23 cellular contexts compared by ENCODE assay signal in genomic region chr2:236794558-236794957, GRCh38.
"Had no signal": no experiment of that assay in that cellular context is flagged by ENCODE, and none has a peak within 500 bp of the region (broad histone marks: within the 10 kb centered on the region; RNA-seq: fewer than 3 reads in every experiment).

No MANE protein-coding gene starts in this region.

- DNase-seq: cerebellar nuclear complex; effector memory CD8-positive, alpha-beta T cell; head of caudate nucleus; hippocampal formation; left colon; left ventricle myocardium superior; mesenchymal stem cell; naive B cell; nephron progenitor cell; posterior cingulate gyrus; small intestine; stimulated activated CD4-positive, alpha-beta T cell treated with anti-CD3 and anti-CD28 coated beads, Interleukin-2, amount 100 ng/mL, for 48 hours; stimulated activated naive CD8-positive, alpha-beta T cell treated with anti-CD3 and anti-CD28 coated beads, Interleukin-15, Interleukin-2, amounts not matched to agents 100 U/mL and 50 U/mL, for 24 hours; tibial artery; upper lobe of right lung had no signal

- H3K36me3 ChIP-seq: esophagus muscularis mucosa, neutrophil, right atrium auricular region, suprapubic skin, tibial artery, upper lobe of right lung had no signal

- H3K27ac Mint-ChIP-seq: dendritic cell treated with granulocyte-macrophage colony-stimulating factor and Interleukin-4, amounts not matched to agents 40 ng/mL and 50 ng/mL, for 4 days; effector memory CD8-positive, alpha-beta T cell; stimulated activated effector memory CD8-positive, alpha-beta T cell treated with anti-CD3 and anti-CD28 coated beads, Interleukin-12 subunit alpha, Interleukin-12 subunit beta, amount 100 ng/mL, for 72 hours had no signal

- H3K4me1 ChIP-seq: esophagus muscularis mucosa, right atrium auricular region, upper lobe of right lung had no signal

- H3K4me1 Mint-ChIP-seq: naive B cell; stimulated activated effector memory CD8-positive, alpha-beta T cell treated with anti-CD3 and anti-CD28 coated beads, Interleukin-12 subunit alpha, Interleukin-12 subunit beta, amount 100 ng/mL, for 72 hours had no signal

- H3K4me3 Mint-ChIP-seq: dendritic cell treated with granulocyte-macrophage colony-stimulating factor and Interleukin-4, amounts not matched to agents 40 ng/mL and 50 ng/mL, for 4 days; effector memory CD8-positive, alpha-beta T cell; naive B cell; nephron progenitor cell; stimulated activated effector memory CD8-positive, alpha-beta T cell treated with anti-CD3 and anti-CD28 coated beads, Interleukin-12 subunit alpha, Interleukin-12 subunit beta, amount 100 ng/mL, for 72 hours had no signal

- H3K27me3 ChIP-seq: right atrium auricular region, tibial artery, upper lobe of right lung had no signal

- H3K9me3 Mint-ChIP-seq: dendritic cell treated with granulocyte-macrophage colony-stimulating factor and Interleukin-4, amounts not matched to agents 40 ng/mL and 50 ng/mL, for 4 days; effector memory CD8-positive, alpha-beta T cell; stimulated activated effector memory CD8-positive, alpha-beta T cell treated with anti-CD3 and anti-CD28 coated beads, Interleukin-12 subunit alpha, Interleukin-12 subunit beta, amount 100 ng/mL, for 72 hours had no signal

- H3K36me3 Mint-ChIP-seq: naive B cell; stimulated activated effector memory CD8-positive, alpha-beta T cell treated with anti-CD3 and anti-CD28 coated beads, Interleukin-12 subunit alpha, Interleukin-12 subunit beta, amount 100 ng/mL, for 72 hours had no signal

- H3K4me3 ChIP-seq: esophagus muscularis mucosa, lung, right atrium auricular region, suprapubic skin, tibial artery, upper lobe of right lung had no signal

- H3K27ac ChIP-seq: epithelial cell of prostate, esophagus muscularis mucosa, neutrophil, right atrium auricular region, suprapubic skin, tibial artery, upper lobe of right lung had no signal

- H3K9me3 ChIP-seq: esophagus muscularis mucosa, neutrophil, right atrium auricular region, suprapubic skin, tibial artery, upper lobe of right lung had no signal
